ENCODE assay signal across 17 cellular contexts in the genomic region with DNA sequence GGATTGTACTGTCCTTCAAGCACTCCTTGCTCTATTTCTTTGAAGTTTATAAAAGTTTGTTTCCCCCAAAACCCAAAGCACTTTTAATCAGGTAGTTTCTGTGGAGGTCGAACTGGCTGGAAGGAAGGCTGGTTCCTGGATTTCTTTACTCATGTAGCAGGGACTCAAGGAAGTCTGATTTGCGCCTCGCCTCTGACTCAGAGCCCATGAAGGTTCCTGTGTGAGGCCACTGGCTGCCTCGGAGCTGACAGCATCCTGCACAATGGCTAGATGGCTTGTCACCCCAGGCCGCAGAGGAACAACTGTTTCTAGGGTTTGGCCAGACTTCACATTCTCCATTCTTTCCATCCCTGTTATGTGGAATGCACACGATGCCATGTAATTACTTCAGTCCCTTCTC. TPM values are rescaled to one million over a fixed set of nuclear protein-coding genes. Genes with fewer than 3 reads are reported as not detected.
DNase-seq lines count a peak whose midpoint lies in the region; ATAC-seq and TF ChIP-seq lines count a peak whose summit lies in the region.
"Had no signal": no experiment of that assay in that cellular context is flagged by ENCODE, and none has a peak within 500 bp of the region (broad histone marks: within the 10 kb centered on the region; RNA-seq: fewer than 3 reads in every experiment).

No MANE protein-coding gene starts in this region.

- peaks cover 27% of the 10 kb centered on the region for H3K36me3 ChIP-seq in PC-3 (ENCODE audit: low read depth, low read length)
- H3K36me3 ChIP-seq in CD4-positive, alpha-beta memory T cell (ENCODE audit: insufficient read depth, low read length), result no peaks in the 10 kb centered on the region

- no TSS peak for BruUV-seq in PC-3 (replicated peaks; lab: Mats Ljungman, UMichigan)

- ATAC-seq in PC-3, result peak; percentile 84
- ATAC-seq in naive thymus-derived CD8-positive, alpha-beta T cell, result no peak
- ATAC-seq: A549, K562, Right ventricle myocardium inferior had no signal

- H3K79me2 ChIP-seq in PC-3 (ENCODE audit: low read length), result no peaks in the 10 kb centered on the region

- H3K9me3 Mint-ChIP-seq in naive thymus-derived CD8-positive, alpha-beta T cell, result no peaks in the 10 kb centered on the region
- H3K9me3 Mint-ChIP-seq in CD4-positive, alpha-beta memory T cell, result no peaks in the 10 kb centered on the region
- H3K9me3 Mint-ChIP-seq: dendritic cell treated with granulocyte-macrophage colony-stimulating factor and Interleukin-4, amounts not matched to agents 40 ng/mL and 50 ng/mL, for 4 days had no signal

- DNase-seq in AG04450 (ENCODE audit: low read depth, low spot score), result no peak
- DNase-seq in PC-3, result peak; percentile 47
- DNase-seq in dermis blood vessel endothelial cell, result peak; percentile 70
- peak; percentile 97 for DNase-seq in myocyte (ENCODE audit: low read depth)
- no peak for DNase-seq in naive thymus-derived CD8-positive, alpha-beta T cell
- DNase-seq in NCI-H526 treated with DMSO at 0.1 percent for 48 hours (lab: John Stamatoyannopoulos, UW), result no peak
- no peak for DNase-seq in CD4-positive, alpha-beta memory T cell
- no peak for DNase-seq in NCI-H446 (lab: John Stamatoyannopoulos, UW)
- DNase-seq: left ventricle myocardium inferior, NCI-H1694 treated with DMSO at 0.1 percent for 48 hours, occipital lobe had no signal

- CTCF ChIA-PET in AG04450 (lab: Charles Lee) (interaction anchor here (0.6 to 3.1 kb wide), 3 partner anchors 14 to 178 kb away, joined by 3 to 17 read pairs (median 3); a partner anchor contains a TSS), PC-3 (lab: Charles Lee) (no interaction called here)
- CTCF ChIA-PET in CD4-positive, alpha-beta memory T cell (lab: Charles Lee; ENCODE audit: partially characterized antibody), result interaction anchor here (1.9 kb wide), 1 partner anchor 10 kb away, joined by 4 read pairs; no protein-coding TSS in a partner anchor

- peak overlapping the region in 5 of 10 donors; percentile 46 to 66 (median 52) for H3K27ac Mint-ChIP-seq in naive thymus-derived CD8-positive, alpha-beta T cell
- H3K27ac Mint-ChIP-seq in CD4-positive, alpha-beta memory T cell, result peak overlapping the region in 2 of 7 donors; percentile 57 to 65
- H3K27ac Mint-ChIP-seq: activated naive CD8-positive, alpha-beta T cell; dendritic cell treated with granulocyte-macrophage colony-stimulating factor and Interleukin-4, amounts not matched to agents 40 ng/mL and 50 ng/mL, for 4 days had no signal

- peak overlapping the region in 1 of 10 donors; percentile 22 for H3K4me3 Mint-ChIP-seq in naive thymus-derived CD8-positive, alpha-beta T cell
- H3K4me3 Mint-ChIP-seq in CD4-positive, alpha-beta memory T cell, result no peak overlapping the region
- H3K4me3 Mint-ChIP-seq: activated naive CD8-positive, alpha-beta T cell; dendritic cell treated with granulocyte-macrophage colony-stimulating factor and Interleukin-4, amounts not matched to agents 40 ng/mL and 50 ng/mL, for 4 days had no signal

- H3K4me1 ChIP-seq in PC-3 (ENCODE audit: insufficient read depth, low read length), result peaks cover 7% of the 10 kb centered on the region; the same call in 1 of the 2 replicates
- H3K4me1 ChIP-seq in CD4-positive, alpha-beta memory T cell (ENCODE audit: insufficient read depth, low read length), result peaks cover 25% of the 10 kb centered on the region
- H3K4me1 ChIP-seq: A549, left ventricle myocardium inferior had no signal

- no peaks in the 10 kb centered on the region for H3K27me3 ChIP-seq in AG04450 (ENCODE audit: control insufficient read depth, insufficient read depth, low read length)
- no peaks in the 10 kb centered on the region for H3K27me3 ChIP-seq in PC-3 (ENCODE audit: low read length)
- no peaks in the 10 kb centered on the region for H3K27me3 ChIP-seq in CD4-positive, alpha-beta memory T cell (ENCODE audit: insufficient read depth, low read length)

- no peaks in the 10 kb centered on the region for H3K9me2 ChIP-seq in PC-3 (replicated peaks; ENCODE audit: low read length)

- no peak overlapping the region for H3K9ac ChIP-seq in PC-3 (ENCODE audit: low read length)

- H3K4me1 Mint-ChIP-seq in naive thymus-derived CD8-positive, alpha-beta T cell, result peaks cover 18 to 40% (median 33%) of the 10 kb centered on the region in 4 donors
- H3K4me1 Mint-ChIP-seq in CD4-positive, alpha-beta memory T cell, result peaks cover 17 to 34% (median 24%) of the 10 kb centered on the region in 4 donors

- H3K36me3 Mint-ChIP-seq in naive thymus-derived CD8-positive, alpha-beta T cell, result peaks cover 0 to 6% (median 0%) of the 10 kb centered on the region in 3 donors
- peaks cover 11 to 32% of the 10 kb centered on the region in 2 donors for H3K36me3 Mint-ChIP-seq in CD4-positive, alpha-beta memory T cell

- no peak overlapping the region for H2AFZ ChIP-seq in PC-3 (ENCODE audit: low read length)

- H3K4me3 ChIP-seq in AG04450 (ENCODE audit: low read depth, low read length) (no peak overlapping the region), PC-3 (ENCODE audit: low read length) (no peak overlapping the region)
- H3K4me3 ChIP-seq in CD4-positive, alpha-beta memory T cell (ENCODE audit: low read length in 2 of 2), result no peak overlapping the region
- H3K4me3 ChIP-seq: A549, K562, left ventricle myocardium inferior had no signal

- intact Hi-C loops in PC-3 (cut with micrococcal nuclease), result no loop called here
- intact Hi-C loops in CD4-positive, alpha-beta memory T cell (cut with micrococcal nuclease), result no loop called here

- H3K27ac ChIP-seq in AG04450 (ENCODE audit: low read depth, low read length) (peak overlapping the region; percentile 57), PC-3 (ENCODE audit: low read length) (no peak overlapping the region)
- no peak overlapping the region for H3K27ac ChIP-seq in CD4-positive, alpha-beta memory T cell (ENCODE audit: low read depth, low read length)
- H3K27ac ChIP-seq: A549, left ventricle myocardium inferior had no signal

- no peaks in the 10 kb centered on the region for H3K27me3 Mint-ChIP-seq in naive thymus-derived CD8-positive, alpha-beta T cell
- H3K27me3 Mint-ChIP-seq in CD4-positive, alpha-beta memory T cell, result no peaks in the 10 kb centered on the region
- H3K27me3 Mint-ChIP-seq: activated naive CD8-positive, alpha-beta T cell; dendritic cell treated with granulocyte-macrophage colony-stimulating factor and Interleukin-4, amounts not matched to agents 40 ng/mL and 50 ng/mL, for 4 days had no signal

- POLR2A ChIA-PET in AG04450 (lab: Yijun Ruan, JAX), result interaction anchor here (1.1 kb wide), 1 partner anchor 42 kb away, joined by 3 read pairs; a partner anchor contains a TSS
- POLR2A ChIA-PET in PC-3 (lab: Charles Lee; ENCODE audit: unreplicated experiment), result interaction anchor here (0.6 kb wide), 1 partner anchor 751 kb away, joined by 3 read pairs; no protein-coding TSS in a partner anchor
- POLR2A ChIA-PET in naive thymus-derived CD8-positive, alpha-beta T cell (lab: Charles Lee), result interaction anchor here (3.6 kb wide), 1 partner anchor 11 kb away, joined by 20 read pairs; no protein-coding TSS in a partner anchor
- POLR2A ChIA-PET in CD4-positive, alpha-beta memory T cell (lab: Charles Lee; ENCODE audit: partially characterized antibody), result interaction anchor here (2.5 to 4.8 kb wide), 2 partner anchors 10 to 12 kb away, joined by 9 to 38 read pairs; no protein-coding TSS in a partner anchor

- no peak overlapping the region for H3K4me2 ChIP-seq in PC-3 (ENCODE audit: low read length)
- H3K4me2 ChIP-seq: A549 had no signal

- no peaks in the 10 kb centered on the region for H4K20me1 ChIP-seq in PC-3 (ENCODE audit: low read length)

- no peaks in the 10 kb centered on the region for H3F3A ChIP-seq in PC-3 (ENCODE audit: low read length, unreplicated experiment)

- H3K9me3 ChIP-seq in AG04450 (ENCODE audit: control insufficient read depth, insufficient read depth, low read length) (peaks cover 1% of the 10 kb centered on the region; the same call in 1 of the 2 replicates), PC-3 (ENCODE audit: low read length) (no peaks in the 10 kb centered on the region)
- H3K9me3 ChIP-seq in CD4-positive, alpha-beta memory T cell (ENCODE audit: control insufficient read depth in 1 of 2, low read length in 2 of 2), result no peaks in the 10 kb centered on the region
- H3K9me3 ChIP-seq: A549, left ventricle myocardium inferior had no signal

- TF ChIP-seq CTCF in AG04450 (IDR thresholded peaks at IDR 0.05; ENCODE audit: low read depth, low read length), result no peak
- no peak for TF ChIP-seq CTCF in PC-3 (conservative IDR thresholded peaks at IDR 0.05; ENCODE audit: low read depth, low read length)

RNA-seq across cellular contexts. Expression of a gene that starts 39.2 kb away (rescaled TPM):
- polyA plus RNA-seq in AG04450 (2011; rRNA removed), result not detected in 2 replicates
- polyA minus RNA-seq in AG04450 (2011; rRNA and poly(A)+ RNA removed), result not detected in 2 replicates
- not detected in 2 replicates for total RNA-seq in PC-3 (2014; rRNA removed)
- total RNA-seq in dermis blood vessel endothelial cell, result not detected in 2 replicates
- total RNA-seq in myocyte, result not detected in 2 replicates
- polyA plus RNA-seq in myocyte (2012), result not detected
- not detected for total RNA-seq in naive thymus-derived CD8-positive, alpha-beta T cell
- polyA plus RNA-seq in naive thymus-derived CD8-positive, alpha-beta T cell, result not detected
- not detected for total RNA-seq in CD4-positive, alpha-beta memory T cell
- not detected for polyA plus RNA-seq in CD4-positive, alpha-beta memory T cell
- total RNA-seq: left ventricle myocardium inferior, occipital lobe, Right ventricle myocardium inferior, urinary bladder had no signal
- polyA plus RNA-seq: A549, urinary bladder had no signal

RNA-seq across cellular contexts. Expression of a gene that starts 41.0 kb away (rescaled TPM):
- polyA plus RNA-seq in AG04450 (2011; rRNA removed), result 41.5 and 44.8 TPM in 2 replicates
- polyA minus RNA-seq in AG04450 (2011; rRNA and poly(A)+ RNA removed), result 29.3 and 39.0 TPM in 2 replicates
- total RNA-seq in PC-3 (2014; rRNA removed) (123 and 145 TPM in 2 replicates), dermis blood vessel endothelial cell (39.5 and 44.9 TPM in 2 replicates), myocyte (42.9 and 43.1 TPM in 2 replicates)
- 39.9 TPM for polyA plus RNA-seq in myocyte (2012)
- 10 to 100 TPM; 25.0 to 25.6 TPM for total RNA-seq in naive thymus-derived CD8-positive, alpha-beta T cell
- polyA plus RNA-seq in naive thymus-derived CD8-positive, alpha-beta T cell, result 10 to 100 TPM; 40.0 to 46.6 (median 40.8) TPM
- total RNA-seq in CD4-positive, alpha-beta memory T cell, result 10 to 100 TPM; 27.0 to 30.5 TPM
- polyA plus RNA-seq in CD4-positive, alpha-beta memory T cell, result 10 to 100 TPM; 46.6 to 53.6 TPM

RNA-seq across cellular contexts. Expression of a gene that starts 41.2 kb away (rescaled TPM):
- 13.4 and 20.1 TPM in 2 replicates for polyA plus RNA-seq in AG04450 (2011; rRNA removed)
- 38.1 and 48.8 TPM in 2 replicates for polyA minus RNA-seq in AG04450 (2011; rRNA and poly(A)+ RNA removed)
- total RNA-seq in PC-3 (2014; rRNA removed) (80.5 and 87.8 TPM in 2 replicates), dermis blood vessel endothelial cell (30.8 and 31.8 TPM in 2 replicates), myocyte (25.4 and 40.2 TPM in 2 replicates)
- polyA plus RNA-seq in myocyte (2012), result 25.1 TPM
- 10 to 100 TPM; 31.8 to 37.9 TPM for total RNA-seq in naive thymus-derived CD8-positive, alpha-beta T cell
- polyA plus RNA-seq in naive thymus-derived CD8-positive, alpha-beta T cell, result 10 to 100 TPM; 27.1 to 33.0 (median 31.9) TPM
- total RNA-seq in CD4-positive, alpha-beta memory T cell, result 10 to 100 TPM; 32.4 to 34.1 TPM
- 10 to 100 TPM; 22.6 to 26.9 TPM for polyA plus RNA-seq in CD4-positive, alpha-beta memory T cell

Comparison
In these comparisons a context has a peak if more than half of its experiments do, and no peak if none do; other contexts are left out.
1. DNase-seq: peak in PC-3 (single experiment), dermis blood vessel endothelial cell (single experiment) and myocyte (single experiment); none in AG04450 (single experiment), naive thymus-derived CD8-positive, alpha-beta T cell (0 of 10), NCI-H526 treated with DMSO at 0.1 percent for 48 hours (single experiment), CD4-positive, alpha-beta memory T cell (0 of 5) and NCI-H446 (0 of 2).